ENCODE assay signal across 34 cellular contexts in genomic region chr5:30831605-30832004, GRCh38.
"Had no signal": no experiment of that assay in that cellular context is flagged by ENCODE, and none has a peak within 500 bp of the region (broad histone marks: within the 10 kb centered on the region; RNA-seq: fewer than 3 reads in every experiment).

No MANE protein-coding gene starts in this region.

- FAIRE-seq: astrocyte, TTC549 had no signal

- H3K4me1 ChIP-seq: adrenal gland, body of pancreas, breast epithelium had no signal

- ATAC-seq: activated CD8-positive, alpha-beta T cell treated with anti-CD3 and anti-CD28 coated beads for 36 hours; activated naive CD4-positive, alpha-beta T cell treated with anti-CD3 and anti-CD28 coated beads, Interleukin-2, amount 50 U/mL, for 72 hours; activated T-cell treated with anti-CD3 and anti-CD28 coated beads, Interleukin-2, amount 50 U/mL, for 4 hours; activated T-cell treated with anti-CD3 and anti-CD28 coated beads, Interleukin-2, amount 50 U/mL, for 72 hours; activated T-helper 17 cell treated with anti-CD3 and anti-CD28 coated beads, Interleukin-2, amount 50 U/mL, for 72 hours; body of pancreas had no signal

- H3K27me3 ChIP-seq: adrenal gland, body of pancreas, brain microvascular endothelial cell, breast epithelium had no signal

- H3K4me3 ChIP-seq: adrenal gland, body of pancreas, breast epithelium had no signal

- H3K36me3 ChIP-seq: adrenal gland, brain microvascular endothelial cell, breast epithelium had no signal

- H3K9me3 ChIP-seq: adrenal gland, body of pancreas, breast epithelium had no signal

- H3K27ac ChIP-seq: adrenal gland, body of pancreas, brain microvascular endothelial cell, breast epithelium, VCaP had no signal

- DNase-seq: activated B cell treated with CpG ODN at 0.5 μM for 24 hours; activated CD4-positive, alpha-beta memory T cell treated with anti-CD3 and anti-CD28 coated beads for 36 hours; activated CD4-positive, alpha-beta T cell treated with anti-CD3 and anti-CD28 coated beads for 4 hours; activated CD4-positive, alpha-beta T cell treated with anti-CD3 and anti-CD28 coated beads, Interleukin-2, amount 10 ng/mL, durations not matched to agents 24 days and 14 days; activated CD4-positive, alpha-beta T cell treated with anti-CD3 and anti-CD28 coated beads, Interleukin-2, amount 50 U/mL, for 1 hour; activated CD4-positive, alpha-beta T cell treated with anti-CD3 and anti-CD28 coated beads, Interleukin-2, amount 50 U/mL, for 4 hours; activated CD4-positive, CD25-positive, alpha-beta regulatory T cell treated with anti-CD3 and anti-CD28 coated beads, Interleukin-2, amount 50 U/mL, for 72 hours; activated CD8-positive, alpha-beta memory T cell treated with anti-CD3 and anti-CD28 coated beads, Interleukin-2, amount 50 U/mL, for 4 hours; activated CD8-positive, alpha-beta T cell treated with anti-CD3 and anti-CD28 coated beads for 36 hours; activated effector memory CD4-positive, alpha-beta T cell treated with anti-CD3 and anti-CD28 coated beads, Interleukin-2, amount 50 U/mL, for 16 hours; activated gamma-delta T cell treated with Interleukin-2 at 50 U/mL for 16 hours; activated naive CD4-positive, alpha-beta T cell; activated naive CD4-positive, alpha-beta T cell treated with anti-CD3 and anti-CD28 coated beads for 36 hours; activated naive CD4-positive, alpha-beta T cell treated with anti-CD3 and anti-CD28 coated beads, Interleukin-2, amount 50 U/mL, for 16 hours; activated naive CD8-positive, alpha-beta T cell treated with anti-CD3 and anti-CD28 coated beads for 36 hours; activated T-cell treated with anti-CD3 and anti-CD28 coated beads for 4 hours; activated T-cell treated with anti-CD3 and anti-CD28 coated beads, Interleukin-2, amount 50 U/mL, for 1 hour; activated T-cell treated with anti-CD3 and anti-CD28 coated beads, Interleukin-2, amount 50 U/mL, for 4 hours; activated T-cell treated with anti-CD3 and anti-CD28 coated beads, Interleukin-2, amount 50 U/mL, for 72 hours; adrenal gland; amniotic stem cell; aorta; body of pancreas; brain microvascular endothelial cell; cerebellar nuclear complex; T-helper 1 cell; T-helper 2 cell; T-helper 9 cell had no signal
